30 cellular contexts compared by ENCODE assay signal in the genomic region with DNA sequence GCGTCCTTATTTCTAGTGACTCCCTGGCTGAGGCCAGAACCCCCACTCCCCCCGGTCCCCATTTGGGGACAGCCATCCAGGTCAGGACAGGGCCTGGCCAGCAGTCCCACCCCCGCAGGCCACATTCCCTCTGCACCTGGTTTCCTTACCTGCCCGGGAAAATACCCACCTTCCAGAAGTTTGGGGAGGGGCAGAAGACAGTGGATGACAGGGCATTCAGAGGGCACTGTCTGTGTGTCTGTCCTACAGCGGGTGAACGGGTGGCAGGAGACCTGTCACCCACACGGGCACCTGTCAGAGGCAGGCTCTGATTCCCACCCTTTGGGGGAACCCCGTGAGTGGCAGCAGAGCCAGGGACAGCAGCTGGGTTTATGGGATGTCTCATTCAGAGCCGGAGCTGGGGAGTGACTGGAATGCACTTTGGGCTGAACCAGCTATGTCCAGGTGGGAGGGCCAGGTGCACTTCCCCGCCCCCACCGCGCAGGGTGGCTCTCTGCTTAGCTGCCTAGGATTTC. TPM values are rescaled to one million over a fixed set of nuclear protein-coding genes. Genes with fewer than 3 reads are reported as not detected.
DNase-seq lines count a peak whose midpoint lies in the region; ATAC-seq and TF ChIP-seq lines count a peak whose summit lies in the region.
"Had no signal": no experiment of that assay in that cellular context is flagged by ENCODE, and none has a peak within 500 bp of the region (broad histone marks: within the 10 kb centered on the region; RNA-seq: fewer than 3 reads in every experiment).

No MANE protein-coding gene starts in this region.

- H3K4me3 Mint-ChIP-seq in chondrocyte (ENCODE audit: unreplicated experiment) (no peak overlapping the region), type B pancreatic cell (peak overlapping the region; percentile 17)
- H3K4me3 Mint-ChIP-seq: activated B cell treated with CpG ODN at 0.5 μM for 24 hours; activated naive CD8-positive, alpha-beta T cell treated with anti-CD3 and anti-CD28 coated beads for 36 hours; natural killer cell treated with Interleukin-12 subunit alpha and Interleukin-12 subunit beta and Interleukin-15 and Interleukin-18, amount 100 ng/mL, for 72 hours had no signal

- H3K27ac ChIP-seq in left ventricle myocardium inferior (replicated peaks) (no peak overlapping the region), muscle layer of duodenum (ENCODE audit: low read length) (peak overlapping the region; percentile 16)
- H3K27ac ChIP-seq: ascending aorta, coronary artery, HL-60, KMS-11, tibial artery had no signal

- H3K27me3 ChIP-seq in left ventricle myocardium inferior (ENCODE audit: low read depth): peaks cover 25% of the 10 kb centered on the region
- H3K27me3 ChIP-seq in muscle layer of duodenum (ENCODE audit: low read depth, low read length): peaks cover 20% of the 10 kb centered on the region
- H3K27me3 ChIP-seq: ascending aorta had no signal

- no peaks in the 10 kb centered on the region for H3K36me3 ChIP-seq in left ventricle myocardium inferior
- no peaks in the 10 kb centered on the region for H3K36me3 ChIP-seq in muscle layer of duodenum (ENCODE audit: control insufficient read depth in 1 of 2, insufficient read depth in 2 of 2, low read length in 2 of 2)
- H3K36me3 ChIP-seq: ascending aorta, tibial artery had no signal

- H3K36me3 Mint-ChIP-seq in chondrocyte (ENCODE audit: low read depth) (no peaks in the 10 kb centered on the region), type B pancreatic cell (no peaks in the 10 kb centered on the region)
- H3K36me3 Mint-ChIP-seq: activated naive CD8-positive, alpha-beta T cell treated with anti-CD3 and anti-CD28 coated beads for 36 hours; natural killer cell treated with Interleukin-12 subunit alpha and Interleukin-12 subunit beta and Interleukin-15 and Interleukin-18, amount 100 ng/mL, for 72 hours had no signal

- DNase-seq in Right ventricle myocardium inferior (ENCODE audit: missing footprints) (peak; percentile 53), left ventricle myocardium inferior (no peak), chondrocyte (ENCODE audit: low spot score) (peak; percentile 61), type B pancreatic cell (ENCODE audit: extremely low spot score, unreplicated experiment) (no peak), SKM-1 treated with dmso at 0.1 percent for 144 hours (lab: John Stamatoyannopoulos, UW; ENCODE audit: unreplicated experiment) (no peak), NCI-H82 (lab: John Stamatoyannopoulos, UW) (no peak)
- DNase-seq: 8988T; activated B cell treated with CpG ODN at 0.5 μM for 24 hours; activated gamma-delta T cell; activated naive CD8-positive, alpha-beta T cell treated with anti-CD3 and anti-CD28 coated beads for 36 hours; activated T-cell treated with anti-CD3 and anti-CD28 coated beads, Interleukin-2, amount 50 U/mL, for 4 hours; effector memory CD8-positive, alpha-beta T cell; midbrain; MM.1S; NCI-H1105 treated with DMSO at 0.1 percent for 48 hours; NCI-H187 treated with DMSO at 0.1 percent for 48 hours; NCI-H524; PC-3; SHP77; stimulated activated CD4-positive, alpha-beta T cell treated with anti-CD3 and anti-CD28 coated beads, Interleukin-1b, Interleukin-23, amount 100 ng/mL, for 48 hours; tibial artery had no signal

- H3K27ac Mint-ChIP-seq in chondrocyte (ENCODE audit: unreplicated experiment) (no peak overlapping the region), type B pancreatic cell (no peak overlapping the region)
- H3K27ac Mint-ChIP-seq: activated B cell treated with CpG ODN at 0.5 μM for 24 hours; activated naive CD8-positive, alpha-beta T cell treated with anti-CD3 and anti-CD28 coated beads for 36 hours; effector memory CD8-positive, alpha-beta T cell; natural killer cell treated with Interleukin-12 subunit alpha and Interleukin-12 subunit beta and Interleukin-15 and Interleukin-18, amount 100 ng/mL, for 72 hours had no signal

- no peaks in the 10 kb centered on the region for H3K9me3 ChIP-seq in left ventricle myocardium inferior (replicated peaks)
- no peaks in the 10 kb centered on the region for H3K9me3 ChIP-seq in muscle layer of duodenum (ENCODE audit: control insufficient read depth in 1 of 2, low read length in 2 of 2)
- H3K9me3 ChIP-seq: ascending aorta, tibial artery had no signal

- TF ChIP-seq CTCF in left ventricle myocardium inferior (IDR thresholded peaks at IDR 0.05; ENCODE audit: borderline replicate concordance): no peak
- no peak for TF ChIP-seq CTCF in chondrocyte (IDR thresholded peaks at IDR 0.05)
- no peak for TF ChIP-seq CTCF in type B pancreatic cell (conservative IDR thresholded peaks at IDR 0.05)

- intact Hi-C loops in Right ventricle myocardium inferior (cut with DNase I): no loop called here
- intact Hi-C loops in left ventricle myocardium inferior (cut with micrococcal nuclease): no loop called here

- H3K4me1 Mint-ChIP-seq in chondrocyte (ENCODE audit: low read depth) (peaks cover 44% of the 10 kb centered on the region), type B pancreatic cell (ENCODE audit: unreplicated experiment) (peaks cover 33% of the 10 kb centered on the region)

- ATAC-seq in Right ventricle myocardium inferior (no peak), HG02642 (IDR thresholded peaks at IDR 0.05; ENCODE audit: poor library complexity, unreplicated experiment) (no peak)
- ATAC-seq: activated T-cell treated with anti-CD3 and anti-CD28 coated beads, Interleukin-2, amount 50 U/mL, for 4 hours; effector memory CD8-positive, alpha-beta T cell; HCT116; natural killer cell treated with Interleukin-12 subunit alpha and Interleukin-12 subunit beta and Interleukin-15 and Interleukin-18, amount 100 ng/mL, for 72 hours; PC-3 had no signal

- H3K27me3 Mint-ChIP-seq in chondrocyte (ENCODE audit: low read depth) (no peaks in the 10 kb centered on the region), type B pancreatic cell (no peaks in the 10 kb centered on the region)
- H3K27me3 Mint-ChIP-seq: activated B cell treated with CpG ODN at 0.5 μM for 24 hours; natural killer cell treated with Interleukin-12 subunit alpha and Interleukin-12 subunit beta and Interleukin-15 and Interleukin-18, amount 100 ng/mL, for 72 hours had no signal

- no peak overlapping the region for H3K4me3 ChIP-seq in left ventricle myocardium inferior
- H3K4me3 ChIP-seq in muscle layer of duodenum (ENCODE audit: low read depth in 1 of 2, low read length in 2 of 2): no peak overlapping the region
- H3K4me3 ChIP-seq: ascending aorta, coronary artery, smooth muscle cell, tibial artery had no signal

- H3K4me1 ChIP-seq in left ventricle myocardium inferior (peaks cover 73% of the 10 kb centered on the region), muscle layer of duodenum (ENCODE audit: control insufficient read depth in 1 of 2, insufficient read depth in 2 of 2, low read length in 2 of 2) (peaks cover 0 to 26% of the 10 kb centered on the region in 2 donors)

- H3K9me3 Mint-ChIP-seq in chondrocyte (ENCODE audit: low read depth): no peaks in the 10 kb centered on the region
- no peaks in the 10 kb centered on the region for H3K9me3 Mint-ChIP-seq in type B pancreatic cell
- H3K9me3 Mint-ChIP-seq: activated B cell treated with CpG ODN at 0.5 μM for 24 hours; activated naive CD8-positive, alpha-beta T cell treated with anti-CD3 and anti-CD28 coated beads for 36 hours; activated T-cell treated with anti-CD3 and anti-CD28 coated beads, Interleukin-2, amount 50 U/mL, for 4 hours; effector memory CD8-positive, alpha-beta T cell; natural killer cell treated with Interleukin-12 subunit alpha and Interleukin-12 subunit beta and Interleukin-15 and Interleukin-18, amount 100 ng/mL, for 72 hours had no signal

RNA-seq across cellular contexts. Expression of a gene that starts 2.0 kb away (rescaled TPM):
- 1.4 TPM for total RNA-seq in Right ventricle myocardium inferior
- 0.52 TPM for total RNA-seq in left ventricle myocardium inferior
- total RNA-seq in chondrocyte: 1.1 to 4.1 TPM (median 2.0 TPM) in 3 replicates
- total RNA-seq in type B pancreatic cell (ENCODE audit: low replicate concordance): 16.1 and 28.9 TPM in 2 replicates
- total RNA-seq: activated B cell treated with CpG ODN at 0.5 μM for 24 hours; ascending aorta; natural killer cell treated with Interleukin-12 subunit alpha and Interleukin-12 subunit beta and Interleukin-15 and Interleukin-18, amount 100 ng/mL, for 72 hours had no signal

Comparison
In these comparisons a context has a peak if more than half of its experiments do, and no peak if none do; other contexts are left out.
1. DNase-seq: peak in Right ventricle myocardium inferior (single experiment) and chondrocyte (single experiment); none in left ventricle myocardium inferior (single experiment), type B pancreatic cell (single experiment), SKM-1 treated with dmso at 0.1 percent for 144 hours (single experiment) and NCI-H82 (single experiment).